11 cellular contexts compared by ENCODE assay signal in genomic region chr17:32569171-32570080, GRCh38.
DNase-seq lines count a peak whose midpoint lies in the region; ATAC-seq, FAIRE-seq and TF ChIP-seq lines count a peak whose summit lies in the region.
"Had no signal": no experiment of that assay in that cellular context is flagged by ENCODE, and none has a peak within 500 bp of the region (broad histone marks: within the 10 kb centered on the region; RNA-seq: fewer than 3 reads in every experiment).

No MANE protein-coding gene starts in this region.

- ATAC-seq in HG02610 (IDR thresholded peaks at IDR 0.05; ENCODE audit: unreplicated experiment) (peak; percentile 57), GM18870 (IDR thresholded peaks at IDR 0.05; ENCODE audit: unreplicated experiment) (no peak), HG03521 (IDR thresholded peaks at IDR 0.05; ENCODE audit: unreplicated experiment) (no peak)
- ATAC-seq: HCT116 had no signal

- no CpG with 5 or more reads among the region's 7 CpGs for WGBS in mesendoderm (ENCODE audit: extremely low coverage, insufficient coverage, low lambda C conversion rate)

- H3K27me3 ChIP-seq in mesendoderm (ENCODE audit: insufficient read depth, low read length, poor library complexity) (no peaks in the 10 kb centered on the region), MM.1S (replicated peaks; ENCODE audit: insufficient read depth, low read length) (no peaks in the 10 kb centered on the region)

- no peak overlapping the region for H4K5ac ChIP-seq in mesendoderm (ENCODE audit: low read length)

- no peak overlapping the region for H2BK120ac ChIP-seq in mesendoderm (ENCODE audit: low read depth, low read length)

- H2AFZ ChIP-seq in MM.1S (ENCODE audit: low read length), result no peak overlapping the region

- H4K8ac ChIP-seq in mesendoderm (ENCODE audit: low read depth, low read length), result no peak overlapping the region

- no peaks in the 10 kb centered on the region for H3K9me2 ChIP-seq in MM.1S (replicated peaks; ENCODE audit: insufficient read depth, low read length)

- no peak overlapping the region for H2BK5ac ChIP-seq in mesendoderm (ENCODE audit: low read length)

- H3K4ac ChIP-seq in mesendoderm (ENCODE audit: low read depth, low read length), result no peak overlapping the region

- no peak overlapping the region for H3K23ac ChIP-seq in mesendoderm (ENCODE audit: low read length)

- peak; percentile 84 for FAIRE-seq in GM12892 (lab: Jason Lieb, UNC)

- no peaks in the 10 kb centered on the region for H4K20me1 ChIP-seq in MM.1S (ENCODE audit: insufficient read depth, low read length)

- no peaks in the 10 kb centered on the region for H3K9me3 ChIP-seq in MM.1S (replicated peaks; ENCODE audit: insufficient read depth, low read length)

- H3K36me3 ChIP-seq in mesendoderm (ENCODE audit: control insufficient read depth, insufficient read depth, low read length) (no peaks in the 10 kb centered on the region), MM.1S (replicated peaks; ENCODE audit: insufficient read depth, low read length) (no peaks in the 10 kb centered on the region)

- H3K4me1 ChIP-seq in mesendoderm (ENCODE audit: control insufficient read depth, low read depth, low read length) (peaks cover 9% of the 10 kb centered on the region), MM.1S (ENCODE audit: low read length) (peaks cover 16% of the 10 kb centered on the region; the same call in 1 of the 2 replicates)

- CTCF ChIA-PET in RWPE1 (lab: Yijun Ruan, JAX), result interaction anchor here (1.1 kb wide), 1 partner anchor 19 kb away, joined by 7 read pairs; no protein-coding TSS in a partner anchor

- no peak overlapping the region for H3K56ac ChIP-seq in mesendoderm (ENCODE audit: low read length)

- H2BK15ac ChIP-seq in mesendoderm (replicated peaks; ENCODE audit: low read depth), result no peak overlapping the region

- POLR2A ChIA-PET in RWPE1 (lab: Yijun Ruan, JAX; ENCODE audit: low non-redundant PET), result no interaction called here

- no peaks in the 10 kb centered on the region for H3F3A ChIP-seq in MM.1S (ENCODE audit: insufficient read depth, low read length)

- H3K9ac ChIP-seq in mesendoderm (ENCODE audit: low read length), result no peak overlapping the region
- no peak overlapping the region for H3K9ac ChIP-seq in MM.1S (ENCODE audit: low read length)

- no peak overlapping the region for H3K27ac ChIP-seq in RWPE1
- H3K27ac ChIP-seq in mesendoderm (ENCODE audit: low read depth, low read length), result peak overlapping the region; percentile 20
- no peak overlapping the region for H3K27ac ChIP-seq in MM.1S (ENCODE audit: low read length)

- DNase-seq in GM12892 (ENCODE audit: insufficient read length), result no peak
- peak; percentile 81 for DNase-seq in RWPE1 (ENCODE audit: low spot score)
- DNase-seq in mesendoderm, result peak; percentile 73
- DNase-seq in stimulated activated CD8-positive, alpha-beta memory T cell treated with anti-CD3 and anti-CD28 coated beads, Interleukin-4, amount 100 ng/mL, for 48 hours, result no peak
- DNase-seq in MM.1S, result no peak
- DNase-seq: DMS79 treated with DMSO at 0.1 percent for 48 hours, posterior cingulate gyrus had no signal

- no peak overlapping the region for H2AK5ac ChIP-seq in mesendoderm (ENCODE audit: low read length)

- TF ChIP-seq CTCF in RWPE1 (conservative IDR thresholded peaks at IDR 0.05; ENCODE audit: low read depth) (no peak), MM.1S (IDR thresholded peaks at IDR 0.05; ENCODE audit: low read length) (no peak)

- H3K79me2 ChIP-seq in mesendoderm (ENCODE audit: control insufficient read depth, insufficient read depth, low read length) (no peaks in the 10 kb centered on the region), MM.1S (ENCODE audit: low read length) (no peaks in the 10 kb centered on the region)

- H3K4me2 ChIP-seq in mesendoderm (ENCODE audit: low read length), result no peak overlapping the region
- H3K4me2 ChIP-seq in MM.1S (ENCODE audit: low read depth, low read length), result no peak overlapping the region

- H3K4me3 ChIP-seq in mesendoderm (ENCODE audit: low read length), result no peak overlapping the region
- H3K4me3 ChIP-seq in MM.1S (ENCODE audit: low read length), result no peak overlapping the region

- H3K18ac ChIP-seq in mesendoderm (ENCODE audit: low read length), result no peak overlapping the region

- H3K79me1 ChIP-seq in mesendoderm (ENCODE audit: low read length), result no peaks in the 10 kb centered on the region

- TF ChIP-seq POLR2A in GM12892 (IDR thresholded peaks at IDR 0.05; ENCODE audit: low read depth, low read length), result peak; percentile 43; the same call in 1 of the 2 replicates

Comparison
In these comparisons a context has a peak if more than half of its experiments do, and no peak if none do; other contexts are left out.
1. DNase-seq: peak in RWPE1 (single experiment) and mesendoderm (single experiment); none in GM12892 (single experiment), stimulated activated CD8-positive, alpha-beta memory T cell treated with anti-CD3 and anti-CD28 coated beads, Interleukin-4, amount 100 ng/mL, for 48 hours (single experiment) and MM.1S (single experiment).